In the genomic region with DNA sequence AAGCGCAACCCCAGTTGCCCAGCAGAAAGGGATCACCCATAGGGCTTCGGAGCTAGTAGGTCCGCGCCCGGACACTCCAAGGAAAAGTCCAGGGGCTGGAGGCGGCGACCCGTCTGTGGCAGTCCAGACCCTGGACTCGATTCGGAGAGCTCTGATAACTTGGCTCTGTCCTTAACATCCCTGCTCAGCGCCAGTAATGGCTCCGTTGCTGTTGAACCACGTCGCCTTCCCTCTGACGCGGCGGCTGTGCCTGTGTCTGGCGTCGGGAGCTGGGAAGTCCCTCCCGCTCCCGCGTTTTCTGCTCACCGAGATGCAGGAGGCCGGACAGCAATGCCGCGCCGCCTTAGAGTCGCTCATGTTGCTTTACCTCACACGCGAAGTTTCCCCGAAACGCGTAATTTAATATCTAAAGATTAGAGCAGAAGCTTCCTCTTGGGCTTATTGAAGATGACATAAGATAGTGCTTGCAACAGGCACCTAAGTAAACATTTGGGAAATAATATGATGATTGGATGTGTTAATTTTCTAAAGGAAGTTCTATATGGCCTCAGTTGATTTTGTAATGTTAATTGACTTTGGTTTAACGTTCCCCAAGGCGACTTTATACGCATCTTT, we compare ENCODE assay signal across 8 cellular contexts. TPM values are rescaled to one million over a fixed set of nuclear protein-coding genes. Genes with fewer than 3 reads are reported as not detected.
DNase-seq lines count a peak whose midpoint lies in the region; ATAC-seq and TF ChIP-seq lines count a peak whose summit lies in the region.

No MANE protein-coding gene starts in this region.

- POLR2A ChIA-PET in T-cell (lab: Charles Lee): interaction anchor here (0.6 to 4.9 kb wide), 5 partner anchors 10 to 59 kb away, joined by 3 to 64 read pairs (median 7); no protein-coding TSS in a partner anchor

- CTCF ChIA-PET in T-cell (lab: Charles Lee): interaction anchor here (0.6 to 4.7 kb wide), 5 partner anchors 13 to 82 kb away, joined by 3 to 38 read pairs (median 3); no protein-coding TSS in a partner anchor

- peaks cover 5% of the 10 kb centered on the region for H3K36me3 Mint-ChIP-seq in T-cell

- no peaks in the 10 kb centered on the region for H3K36me3 ChIP-seq in hepatocyte (replicated peaks; ENCODE audit: insufficient read depth, low read depth)

- TF ChIP-seq CTCF in GM10266 (IDR thresholded peaks at IDR 0.05; ENCODE audit: control insufficient read depth, insufficient read depth, low read depth, missing control alignments): no peak
- TF ChIP-seq CTCF in hepatocyte (IDR thresholded peaks at IDR 0.05; ENCODE audit: poor library complexity): no peak

- H3K9me3 ChIP-seq in hepatocyte (ENCODE audit: low read depth): no peaks in the 10 kb centered on the region

- H3K4me1 ChIP-seq in hepatocyte (ENCODE audit: insufficient read depth): peaks cover 13% of the 10 kb centered on the region

- H3K4me3 ChIP-seq in hepatocyte: peak overlapping the region; percentile 76

- no peaks in the 10 kb centered on the region for H4K20me1 ChIP-seq in hepatocyte (ENCODE audit: insufficient read depth, poor library complexity, severe bottlenecking)

- ATAC-seq in HG02759 (IDR thresholded peaks at IDR 0.05; ENCODE audit: unreplicated experiment): peak; percentile 14
- ATAC-seq in T-cell (replicated peaks in 1 of 4): peak in 3 of 4 experiments; percentile 0 to 11 (median 0)

- H3K27ac ChIP-seq in hepatocyte: peak overlapping the region; percentile 99

- peak overlapping the region; percentile 85 for H3K4me2 ChIP-seq in hepatocyte

- H3K27me3 Mint-ChIP-seq in T-cell: peaks cover 2 to 6% of the 10 kb centered on the region in 2 donors

- no peaks in the 10 kb centered on the region for H3K9me3 Mint-ChIP-seq in T-cell

- H3K27me3 ChIP-seq in hepatocyte: no peaks in the 10 kb centered on the region

- peak overlapping the region; percentile 94 to 98 for H3K27ac Mint-ChIP-seq in T-cell

- peaks cover 31 to 36% (median 35%) of the 10 kb centered on the region in 3 donors for H3K4me1 Mint-ChIP-seq in T-cell

- DNase-seq in GM10266 (ENCODE audit: extremely low spot score): peak; percentile 64
- peak; percentile 57 for DNase-seq in NCI-H1105 treated with DMSO at 0.1 percent for 48 hours (lab: John Stamatoyannopoulos, UW)
- DNase-seq in T-cell: peak in 33 of 34 experiments; percentile 18 to 65 (median 50)
- peak; percentile 93 for DNase-seq in astrocyte of the hippocampus (ENCODE audit: low read depth, low spot score)
- peak; percentile 93 for DNase-seq in hepatocyte (ENCODE audit: low spot score)
- peak; percentile 83 for DNase-seq in putamen (ENCODE audit: low spot score)
- DNase-seq in GOT3 (lab: John Stamatoyannopoulos, UW): no peak

- WGBS in hepatocyte (ENCODE audit: low lambda C conversion rate, missing lambda C conversion rate): 4% methylated on average over 36 of the region's 36 CpGs

- H3K79me2 ChIP-seq in hepatocyte: peaks cover 17% of the 10 kb centered on the region

- no peaks in the 10 kb centered on the region for H3K9me2 ChIP-seq in hepatocyte (replicated peaks; ENCODE audit: insufficient read depth)

- H3K4me3 Mint-ChIP-seq in T-cell: peak overlapping the region; percentile 87 to 99 (median 89)

- peak overlapping the region; percentile 95 for H2AFZ ChIP-seq in hepatocyte

RNA-seq across cellular contexts. Expression of a gene that starts 1.3 kb away (rescaled TPM):
- total RNA-seq in T-cell: 10 to 100 TPM; 26.3 to 41.8 (median 37.0) TPM
- total RNA-seq in hepatocyte: 10.6 and 10.9 TPM in 2 replicates
- 6.4 and 9.7 TPM in 2 replicates for polyA plus RNA-seq in hepatocyte
